8 cellular contexts compared by ENCODE assay signal in the genomic region with DNA sequence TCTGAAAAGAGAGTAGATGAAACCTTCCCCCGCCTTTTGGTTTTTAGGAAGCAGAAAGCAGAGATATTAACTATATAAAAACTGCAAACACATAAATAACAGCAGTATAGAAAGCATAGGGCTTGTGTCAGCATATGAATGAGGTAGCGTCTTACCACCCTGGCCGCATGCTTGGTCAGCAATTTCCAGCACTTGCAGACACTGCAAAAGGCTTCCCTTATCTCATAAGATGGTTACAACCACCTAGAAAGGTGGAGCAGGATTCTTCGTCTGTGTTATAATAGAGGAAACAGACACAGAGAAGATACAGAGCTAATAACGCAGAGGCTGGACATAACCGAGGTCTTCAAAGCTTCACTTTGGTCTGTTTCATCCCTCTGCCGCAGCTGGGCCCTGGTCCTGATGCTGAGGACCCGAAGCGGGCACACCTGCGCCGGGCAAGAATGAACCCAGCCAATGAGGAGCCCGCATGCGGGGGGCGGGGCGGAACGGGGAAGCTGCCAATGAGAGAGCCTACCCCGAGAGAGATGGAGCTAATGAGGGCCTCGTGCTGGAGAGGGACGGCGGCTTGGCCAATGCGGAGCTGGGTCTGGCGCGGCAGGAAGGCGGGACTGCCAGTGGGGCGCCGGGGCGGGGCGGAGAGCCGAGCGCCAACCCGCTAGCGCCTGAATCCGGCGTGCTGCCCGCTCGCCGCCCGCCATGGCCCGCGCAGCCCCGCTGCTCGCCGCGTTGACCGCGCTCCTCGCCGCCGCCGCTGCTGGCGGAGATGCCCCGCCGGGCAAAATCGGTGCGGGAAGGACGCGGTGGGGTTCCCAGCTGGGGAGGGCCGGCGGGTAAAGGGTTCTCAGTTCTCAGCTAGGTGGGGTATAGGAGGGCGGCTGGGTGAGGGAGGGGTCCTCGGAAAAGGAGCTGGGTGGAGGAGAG. TPM values are rescaled to one million over a fixed set of nuclear protein-coding genes. Genes with fewer than 3 reads are reported as not detected.
DNase-seq lines count a peak whose midpoint lies in the region; ATAC-seq and TF ChIP-seq lines count a peak whose summit lies in the region.

Gene PCYOX1L, plus strand, starts transcription at position 677 of the 924 bp plus-strand sequence. Its CDS starts 23 bp downstream, at position 700.

- peaks cover 27 to 38% (median 36%) of the 10 kb centered on the region in 11 experiments for H3K36me3 ChIP-seq in BLaER1 treated with 17β-estradiol and CSF1 and Interleukin-3, amounts not matched to agents 10 nM and 100 nM
- H3K36me3 ChIP-seq in colonic mucosa: no peaks in the 10 kb centered on the region

- no peaks in the 10 kb centered on the region for H3K9me3 ChIP-seq in BLaER1 treated with 17β-estradiol and CSF1 and Interleukin-3, amounts not matched to agents 10 nM and 100 nM (replicated peaks in 1 of 11)
- H3K9me3 ChIP-seq in colonic mucosa: no peaks in the 10 kb centered on the region

- DNase-seq in NCI-H526 (lab: John Stamatoyannopoulos, UW) (peak; percentile 92 to 98), colonic mucosa (peak; percentile 93), left colon (peak; percentile 95 to 97)
- DNase-seq in activated CD4-positive, alpha-beta T cell treated with anti-CD3 and anti-CD28 coated beads for 48 hours: peak; percentile 99
- DNase-seq in stimulated activated CD4-positive, alpha-beta T cell treated with anti-CD3 and anti-CD28 coated beads, Interleukin-1b, Interleukin-23, amount 100 ng/mL, for 4 hours (ENCODE audit: low read depth in 2 of 2): peak; percentile 84 to 98

- intact Hi-C loops in colonic mucosa (cut with DNase I): no loop called here
- intact Hi-C loops in left colon (cut with DNase I, micrococcal nuclease): no loop called here

- H3K9ac ChIP-seq in BLaER1 treated with 17β-estradiol and CSF1 and Interleukin-3, amounts not matched to agents 10 nM and 100 nM: peak within 1 kb of the TSS; percentile 83 to 94 (median 89)
- H3K9ac ChIP-seq in colonic mucosa (ENCODE audit: low read depth in 2 of 2, low read length in 2 of 2): peak within 1 kb of the TSS; percentile 67

- TF ChIP-seq CTCF in colonic mucosa (IDR thresholded peaks at IDR 0.05): no peak

- peak within 1 kb of the TSS; percentile 59 to 94 (median 87) for H3K27ac ChIP-seq in BLaER1 treated with 17β-estradiol and CSF1 and Interleukin-3, amounts not matched to agents 10 nM and 100 nM
- no peak within 1 kb of the TSS for H3K27ac ChIP-seq in colonic mucosa

- H3K4me1 ChIP-seq in BLaER1 treated with 17β-estradiol and CSF1 and Interleukin-3, amounts not matched to agents 10 nM and 100 nM: peaks cover 37 to 64% (median 54%) of the 10 kb centered on the region in 10 experiments
- no peaks in the 10 kb centered on the region for H3K4me1 ChIP-seq in colonic mucosa

- peaks cover 0 to 29% (median 5%) of the 10 kb centered on the region in 11 experiments; a peak in 8 of 22 replicates for H4K20me1 ChIP-seq in BLaER1 treated with 17β-estradiol and CSF1 and Interleukin-3, amounts not matched to agents 10 nM and 100 nM

- ATAC-seq in GM19328 (IDR thresholded peaks at IDR 0.05; ENCODE audit: unreplicated experiment) (peak; percentile 100), HG03469 (IDR thresholded peaks at IDR 0.05; ENCODE audit: unreplicated experiment) (peak; percentile 99), left colon (peak; percentile 99)

- no peaks in the 10 kb centered on the region for H3K27me3 ChIP-seq in BLaER1 treated with 17β-estradiol and CSF1 and Interleukin-3, amounts not matched to agents 10 nM and 100 nM
- no peaks in the 10 kb centered on the region for H3K27me3 ChIP-seq in colonic mucosa

- H3K4me3 ChIP-seq in BLaER1 treated with 17β-estradiol and CSF1 and Interleukin-3, amounts not matched to agents 10 nM and 100 nM: peak within 1 kb of the TSS; percentile 84 to 98 (median 91)
- H3K4me3 ChIP-seq in colonic mucosa: peak within 1 kb of the TSS; percentile 70

- peak within 1 kb of the TSS; percentile 82 to 97 (median 93) for H3K4me2 ChIP-seq in BLaER1 treated with 17β-estradiol and CSF1 and Interleukin-3, amounts not matched to agents 10 nM and 100 nM

RNA-seq across cellular contexts. Expression of gene PCYOX1L, which starts in this region (rescaled TPM):
- total RNA-seq in colonic mucosa (10 to 100 TPM in 1 of 2 donors, 1 to 10 TPM in 1; 4.0 to 10.1 TPM), left colon (1 to 10 TPM; 3.3 to 3.9 TPM)
